ENCODE assay signal across 13 cellular contexts in genomic region chr12:6093764-6094163, GRCh38. TPM values are rescaled to one million over a fixed set of nuclear protein-coding genes. Genes with fewer than 3 reads are reported as not detected.
DNase-seq lines count a peak whose midpoint lies in the region; ATAC-seq, FAIRE-seq and TF ChIP-seq lines count a peak whose summit lies in the region.
"Had no signal": no experiment of that assay in that cellular context is flagged by ENCODE, and none has a peak within 500 bp of the region (broad histone marks: within the 10 kb centered on the region; RNA-seq: fewer than 3 reads in every experiment).

No MANE protein-coding gene starts in this region.

- no peak for FAIRE-seq in GM19239 (lab: Jason Lieb, UNC)

- H3K9me3 ChIP-seq in PC-9 (ENCODE audit: insufficient read depth, low read depth): no peaks in the 10 kb centered on the region
- no peaks in the 10 kb centered on the region for H3K9me3 ChIP-seq in esophagus squamous epithelium
- no peaks in the 10 kb centered on the region for H3K9me3 ChIP-seq in gastrocnemius medialis
- H3K9me3 ChIP-seq: ovary had no signal

- H3K4me1 ChIP-seq in PC-9 (replicated peaks; ENCODE audit: insufficient read depth): peaks cover 53% of the 10 kb centered on the region
- peaks cover 16 to 59% (median 35%) of the 10 kb centered on the region in 3 donors for H3K4me1 ChIP-seq in esophagus squamous epithelium
- peaks cover 3 to 17% of the 10 kb centered on the region in 2 donors for H3K4me1 ChIP-seq in gastrocnemius medialis

- 88% methylated on average over 2 of the region's 2 CpGs; no CpG with 5 or more reads in 1 of the 2 donors for WGBS in esophagus squamous epithelium, 2 donors

- TF ChIP-seq CTCF in PC-9 (conservative IDR thresholded peaks at IDR 0.05): no peak
- no peak for TF ChIP-seq CTCF in esophagus squamous epithelium (IDR thresholded peaks at IDR 0.05)
- no peak for TF ChIP-seq CTCF in gastrocnemius medialis (IDR thresholded peaks at IDR 0.05 in 4 of 5, conservative IDR thresholded peaks at IDR 0.05 in 1 of 5)

- no peaks in the 10 kb centered on the region for H3K79me2 ChIP-seq in PC-9 (ENCODE audit: low read depth)

- POLR2A ChIA-PET in PC-9 (lab: Charles Lee; ENCODE audit: unreplicated experiment): interaction anchor here (0.5 to 1.8 kb wide), 5 partner anchors 10 to 201 kb away, joined by 6 to 35 read pairs (median 9); no protein-coding TSS in a partner anchor

- H3K4me2 ChIP-seq in PC-9: peak overlapping the region; percentile 73

- TSS peak; percentile 45 for BruUV-seq in PC-9 (replicated peaks; lab: Mats Ljungman, UMichigan)

- H3K27ac ChIP-seq in PC-9: peak overlapping the region; percentile 80
- H3K27ac ChIP-seq in esophagus squamous epithelium: peak overlapping the region; percentile 71 to 81 (median 76)
- H3K27ac ChIP-seq in gastrocnemius medialis: peak overlapping the region in 3 of 4 donors; percentile 32 to 58 (median 48)
- H3K27ac ChIP-seq: ovary had no signal

- H3K4me3 ChIP-seq in PC-9: peak overlapping the region; percentile 17; the same call in 1 of the 2 replicates
- no peak overlapping the region for H3K4me3 ChIP-seq in esophagus squamous epithelium
- no peak overlapping the region for H3K4me3 ChIP-seq in gastrocnemius medialis
- H3K4me3 ChIP-seq: BLaER1 treated with 17β-estradiol and CSF1 and Interleukin-3, amounts not matched to agents 10 nM and 100 nM; ovary had no signal

- H3K27me3 ChIP-seq in PC-9 (ENCODE audit: insufficient read depth, low read depth) (no peaks in the 10 kb centered on the region), esophagus squamous epithelium (no peaks in the 10 kb centered on the region), gastrocnemius medialis (no peaks in the 10 kb centered on the region)
- H3K27me3 ChIP-seq: BLaER1 treated with 17β-estradiol and CSF1 and Interleukin-3, amounts not matched to agents 10 nM and 100 nM; ovary had no signal

- CTCF ChIA-PET in PC-9 (lab: Charles Lee): interaction anchor here (1.1 to 1.8 kb wide), 5 partner anchors 9 to 191 kb away, joined by 3 to 7 read pairs (median 6); no protein-coding TSS in a partner anchor

- intact Hi-C loops in PC-9 (cut with micrococcal nuclease; ENCODE audit: unreplicated experiment): loop anchor here (1.0 kb wide), 2 partner anchors 28 to 187 kb away; no protein-coding TSS in a partner anchor
- intact Hi-C loops in esophagus squamous epithelium (cut with DNase I): no loop called here
- intact Hi-C loops in gastrocnemius medialis (cut with DNase I; ENCODE audit: low total_unique reads): no loop called here

- ATAC-seq in gastrocnemius medialis: no peak
- ATAC-seq: activated CD4-positive, alpha-beta T cell treated with anti-CD3 and anti-CD28 coated beads for 36 hours had no signal

- peaks cover 38% of the 10 kb centered on the region for H3F3A ChIP-seq in PC-9 (ENCODE audit: insufficient read depth, low read depth)

- DNase-seq in DMS79 treated with DMSO at 0.1 percent for 48 hours (lab: John Stamatoyannopoulos, UW) (peak; percentile 72), PC-9 (peak; percentile 66 to 68), esophagus squamous epithelium (lab: John Stamatoyannopoulos, UW) (no peak), gastrocnemius medialis (no peak), NCI-H1092 (lab: John Stamatoyannopoulos, UW) (no peak), GM19239 (ENCODE audit: insufficient read length, low spot score) (no peak), DMS53 treated with DMSO at 0.1 percent for 48 hours (lab: John Stamatoyannopoulos, UW; ENCODE audit: unreplicated experiment) (no peak), erythroblast (lab: John Stamatoyannopoulos, UW) (no peak)
- DNase-seq: activated CD4-positive, alpha-beta T cell treated with anti-CD3 and anti-CD28 coated beads for 36 hours; NCI-H345; ovary had no signal

- no peaks in the 10 kb centered on the region for H3K9me2 ChIP-seq in PC-9 (ENCODE audit: insufficient read depth)

- H4K20me1 ChIP-seq in PC-9 (ENCODE audit: insufficient read depth): no peaks in the 10 kb centered on the region
- H4K20me1 ChIP-seq: BLaER1 treated with 17β-estradiol and CSF1 and Interleukin-3, amounts not matched to agents 10 nM and 100 nM had no signal

- H3K36me3 ChIP-seq in PC-9 (ENCODE audit: low read depth) (no peaks in the 10 kb centered on the region), esophagus squamous epithelium (no peaks in the 10 kb centered on the region), gastrocnemius medialis (no peaks in the 10 kb centered on the region)
- H3K36me3 ChIP-seq: BLaER1 treated with 17β-estradiol and CSF1 and Interleukin-3, amounts not matched to agents 10 nM and 100 nM; ovary had no signal

- TF ChIP-seq POLR2A in esophagus squamous epithelium (IDR thresholded peaks at IDR 0.05) (no peak), gastrocnemius medialis (IDR thresholded peaks at IDR 0.05) (no peak), erythroblast (IDR thresholded peaks at IDR 0.05; ENCODE audit: low read length) (no peak)

- in situ Hi-C loops in gastrocnemius medialis (cut with MboI; ENCODE audit: low sequenced_read_pairs in 4 of 4): no loop called here

- H2AFZ ChIP-seq in PC-9: peak overlapping the region; percentile 33

RNA-seq across cellular contexts. Expression of gene VWF, which starts 30.7 kb away (rescaled TPM):
- total RNA-seq in PC-9 (2021): 0.48 and 0.88 TPM in 2 replicates
- 10 to 100 TPM; 21.1 to 92.5 (median 49.7) TPM for total RNA-seq in esophagus squamous epithelium
- 100 to 1,000 TPM in 2 of 4 donors, 10 to 100 TPM in 2; 78.8 to 118 (median 101) TPM for total RNA-seq in gastrocnemius medialis
- total RNA-seq: activated T-helper 1 cell treated with anti-CD3 and anti-CD28 coated beads, Interleukin-12 subunit alpha, Interleukin-12 subunit beta, Interleukin-2, Interleukin-4 antibody, amounts not matched to agents 30 ng/mL and 10 ng/mL and 1 ng/mL, durations not matched to agents 14 hours and 24 hours and 36 hours had no signal

Comparison
In these comparisons a context has a peak if more than half of its experiments do, and no peak if none do; other contexts are left out.
1. DNase-seq: peak in DMS79 treated with DMSO at 0.1 percent for 48 hours (single experiment) and PC-9 (2 of 2); none in esophagus squamous epithelium (single experiment), gastrocnemius medialis (0 of 2), NCI-H1092 (single experiment), GM19239 (single experiment), DMS53 treated with DMSO at 0.1 percent for 48 hours (single experiment) and erythroblast (0 of 2).
2. RNA of gene VWF, which starts 30.7 kb away (total RNA-seq): 78.8 to 118 TPM in gastrocnemius medialis and 21.1 to 92.5 TPM in esophagus squamous epithelium; 0.48 to 0.88 TPM in PC-9; every median in the first group is over 10 times any median in the second.
3. Peak in every context shown above with its lines, with median percentiles within 50 percentile points of each other: H3K27ac ChIP-seq.